ENCODE assay signal across 8 cellular contexts in genomic region chr6:108896111-108896661, GRCh38. TPM values are rescaled to one million over a fixed set of nuclear protein-coding genes. Genes with fewer than 3 reads are reported as not detected.
DNase-seq lines count a peak whose midpoint lies in the region; ATAC-seq and TF ChIP-seq lines count a peak whose summit lies in the region.

No MANE protein-coding gene starts in this region.

- peak overlapping the region; percentile 44; the same call in 1 of the 2 replicates for H3K4ac ChIP-seq in IMR-90 (ENCODE audit: low read depth, low read length)

- POLR2A ChIA-PET in IMR-90 (lab: Charles Lee; ENCODE audit: unreplicated experiment) = no interaction called here

- H3K9me3 ChIP-seq in IMR-90 (ENCODE audit: control insufficient read depth, insufficient read depth, low read length) (no peaks in the 10 kb centered on the region), ascending aorta (no peaks in the 10 kb centered on the region), liver (ENCODE audit: control insufficient read depth in 4 of 4, low read length in 3 of 4) (no peaks in the 10 kb centered on the region)

- BruUV-seq in IMR-90 (replicated peaks; lab: Mats Ljungman, UMichigan) = no TSS peak

- no peak overlapping the region for H2BK15ac ChIP-seq in IMR-90 (ENCODE audit: low read depth, low read length)

- no peaks in the 10 kb centered on the region; the same call in 1 of the 2 replicates for H3K9me1 ChIP-seq in IMR-90 (ENCODE audit: insufficient read depth, low read length)

- no peaks in the 10 kb centered on the region for H3K36me3 ChIP-seq in IMR-90 (ENCODE audit: control insufficient read depth, insufficient read depth, low read length)
- no peaks in the 10 kb centered on the region for H3K36me3 ChIP-seq in ascending aorta
- no peaks in the 10 kb centered on the region for H3K36me3 ChIP-seq in liver (ENCODE audit: control insufficient read depth in 4 of 4, insufficient read depth in 3 of 4, low read depth in 1 of 4, low read length in 3 of 4)

- H2AK9ac ChIP-seq in IMR-90 (replicated peaks; ENCODE audit: low read depth, low read length, poor library complexity) = no peak overlapping the region

- WGBS in IMR-90 (ENCODE audit: extremely low coverage in 2 of 2, insufficient read length in 1 of 2), 2 experiments = no CpG with 5 or more reads among the region's 3 CpGs
- 63% methylated on average over 3 of the region's 3 CpGs for WGBS in liver

- dilution Hi-C loops in IMR-90 (cut with HindIII; ENCODE audit: low sequenced_read_pairs, unreplicated experiment) = no loop called here

- H4K5ac ChIP-seq in IMR-90 (ENCODE audit: low read depth, low read length) = peak overlapping the region; percentile 84

- no peak overlapping the region for H3K14ac ChIP-seq in IMR-90 (replicated peaks; ENCODE audit: low read depth, low read length)

- ATAC-seq in IMR-90 (ENCODE audit: low read depth) = peak; percentile 83

- peak overlapping the region; percentile 87; the same call in 1 of the 2 replicates for H3K18ac ChIP-seq in IMR-90 (ENCODE audit: low read depth, low read length)

- H3K9ac ChIP-seq in IMR-90 (ENCODE audit: low read depth, low read length) (0 out of 2 replicates have a peak overlapping the region, but pooled peaks have one; percentile 29), liver (ENCODE audit: low read depth in 1 of 2, low read length in 2 of 2) (peak overlapping the region in 1 of 2 donors; percentile 31)

- H2AK5ac ChIP-seq in IMR-90 (ENCODE audit: low read depth, low read length) = peak overlapping the region; percentile 20; the same call in 1 of the 2 replicates

- DNase-seq in CD1c-positive myeloid dendritic cell (ENCODE audit: extremely low spot score) (peak; percentile 85), IMR-90 (peak; percentile 92), ascending aorta (ENCODE audit: low spot score in 2 of 2) (no peak), putamen (ENCODE audit: low spot score) (no peak), G401 (ENCODE audit: low spot score) (no peak), nucleus accumbens (lab: John Stamatoyannopoulos, UW) (no peak)
- DNase-seq in NK-92 treated with Interleukin-12 subunit alpha and Interleukin-12 subunit beta, amount 100 ng/mL, for 24 hours (lab: John Stamatoyannopoulos, UW) = no peak

- in situ Hi-C loops in IMR-90 (cut with MboI; ENCODE audit: low sequenced_read_pairs) = no loop called here
- in situ Hi-C loops in G401 (cut with HindIII; ENCODE audit: low sequenced_read_pairs) = no loop called here

- H3K27me3 ChIP-seq in IMR-90 (ENCODE audit: control insufficient read depth, insufficient read depth, low read length) (no peaks in the 10 kb centered on the region), ascending aorta (no peaks in the 10 kb centered on the region), liver (ENCODE audit: control insufficient read depth in 4 of 4, insufficient read depth in 4 of 4, low read length in 3 of 4) (no peaks in the 10 kb centered on the region)

- peak overlapping the region; percentile 27; the same call in 1 of the 2 replicates for H2BK20ac ChIP-seq in IMR-90 (ENCODE audit: low read depth, low read length)

- no peak overlapping the region for H3K56ac ChIP-seq in IMR-90 (ENCODE audit: extremely low read depth, insufficient read depth, low read length)

- H4K20me1 ChIP-seq in IMR-90 (ENCODE audit: insufficient read depth, low read length) = no peaks in the 10 kb centered on the region

- no peaks in the 10 kb centered on the region for H3K79me1 ChIP-seq in IMR-90 (ENCODE audit: low read depth in 1 of 2, low read length in 2 of 2)

- H3K4me3 ChIP-seq in IMR-90 (ENCODE audit: insufficient read depth, low read depth, low read length) (no peak overlapping the region), ascending aorta (no peak overlapping the region), liver (ENCODE audit: low read depth in 1 of 3, low read length in 3 of 3) (no peak overlapping the region)

- CTCF ChIA-PET in IMR-90 (lab: Yijun Ruan, JAX) = no interaction called here

- TF ChIP-seq RAD21 in IMR-90 (IDR thresholded peaks at IDR 0.05; ENCODE audit: low read length) (no peak), liver (IDR thresholded peaks at IDR 0.05) (peak in 1 of 2 donors; percentile 11)

- TF ChIP-seq CTCF in IMR-90 (conservative IDR thresholded peaks at IDR 0.05; ENCODE audit: low read depth, low read length) (no peak), ascending aorta (IDR thresholded peaks at IDR 0.05) (no peak), liver (IDR thresholded peaks at IDR 0.05; ENCODE audit: low read depth, low read length, missing input control) (no peak)

- no peak overlapping the region; the same call in 1 of the 2 replicates for H3K23ac ChIP-seq in IMR-90 (ENCODE audit: low read depth, low read length)

- peak overlapping the region in 1 of 2 experiments; percentile 62; a peak in 2 of 4 replicates for H4K8ac ChIP-seq in IMR-90 (ENCODE audit: low read depth in 2 of 2, low read length in 2 of 2)

- TF ChIP-seq POLR2A in IMR-90 (IDR thresholded peaks at IDR 0.05; ENCODE audit: low read depth, low read length) = no peak

- H3K4me2 ChIP-seq in IMR-90 (ENCODE audit: low read depth, low read length) = peak overlapping the region; percentile 52

- peak overlapping the region; percentile 59 for H2BK120ac ChIP-seq in IMR-90 (ENCODE audit: low read depth, low read length)

- H3K27ac ChIP-seq in IMR-90 (ENCODE audit: insufficient read depth, low read length) = peak overlapping the region; percentile 98
- H3K27ac ChIP-seq in ascending aorta = peak overlapping the region; percentile 78 to 82
- H3K27ac ChIP-seq in liver (ENCODE audit: low read depth in 1 of 2, low read length in 2 of 2) = no peak overlapping the region

- 0 out of 2 replicates have a peak overlapping the region, but pooled peaks have one; percentile 37 for H4K91ac ChIP-seq in IMR-90 (ENCODE audit: insufficient read depth, low read depth, low read length)

- peak overlapping the region; percentile 92 for H2BK5ac ChIP-seq in IMR-90 (ENCODE audit: low read depth, low read length, poor library complexity, severe bottlenecking)

- H2AFZ ChIP-seq in IMR-90 (replicated peaks; ENCODE audit: low read length, poor library complexity) = no peak overlapping the region

- H3K4me1 ChIP-seq in IMR-90 (ENCODE audit: control insufficient read depth, insufficient read depth, low read length) (peaks cover 13% of the 10 kb centered on the region), ascending aorta (peaks cover 9 to 30% of the 10 kb centered on the region in 2 donors), liver (ENCODE audit: control insufficient read depth in 4 of 4, insufficient read depth in 4 of 4, low read length in 3 of 4) (peaks cover 0 to 4% (median 0%) of the 10 kb centered on the region in 4 donors)

- intact Hi-C loops in IMR-90 (cut with micrococcal nuclease) (loop anchor here (5.0 to 10.0 kb wide), 2 partner anchors 111 to 489 kb away; partner anchors contain the start of gene CD164), ascending aorta (cut with DNase I) (loop anchor here (2.0 to 5.0 kb wide), 5 partner anchors 51 to 487 kb away; partner anchors contain the start of gene CD164)

TF ChIP-seq in IMR-90, 13 proteins besides CTCF, POLR2A, EP300 and RAD21:
- TF ChIP-seq NFE2L2 (IDR thresholded peaks at IDR 0.05; ENCODE audit: low read depth, low read length) (peak; percentile 59; the same call in 1 of the 2 replicates), FOS (IDR thresholded peaks at IDR 0.05; ENCODE audit: low read depth, low read length) (peak; percentile 48; the same call in 1 of the 2 replicates), MAZ (IDR thresholded peaks at IDR 0.05; ENCODE audit: borderline replicate concordance, low read depth, low read length) (no peak), CEBPB (IDR thresholded peaks at IDR 0.05; ENCODE audit: low read depth, low read length) (peak; percentile 94), MAFK (IDR thresholded peaks at IDR 0.05; ENCODE audit: low read depth, low read length) (peak; percentile 86), RFX5 (IDR thresholded peaks at IDR 0.05; ENCODE audit: low read depth, low read length) (no peak), ELK1 (IDR thresholded peaks at IDR 0.05; ENCODE audit: borderline replicate concordance, low read depth, low read length) (no peak)

TF ChIP-seq in liver, 16 proteins besides CTCF, POLR2A, EP300 and RAD21:
- TF ChIP-seq NR2F2 (IDR thresholded peaks at IDR 0.05) (no peak), ZBTB33 (IDR thresholded peaks at IDR 0.05) (no peak), GABPA (IDR thresholded peaks at IDR 0.05 in 1 of 2, conservative IDR thresholded peaks at IDR 0.05 in 1 of 2) (no peak), SP1 (IDR thresholded peaks at IDR 0.05) (peak; percentile 16), FOXA2 (IDR thresholded peaks at IDR 0.05) (no peak), FOXA1 (IDR thresholded peaks at IDR 0.05) (no peak), RXRA (IDR thresholded peaks at IDR 0.05) (peak in 1 of 2 donors; percentile 18), JUND (IDR thresholded peaks at IDR 0.05) (no peak)
TF ChIP-seq in liver: peak in this region for 2.

RNA-seq across cellular contexts. Expression of gene ARMC2, which starts 48.0 kb away (rescaled TPM):
- total RNA-seq in IMR-90 (2012; rRNA removed) (0.56 and 0.72 TPM in 2 replicates), ascending aorta (0.11 TPM), liver (1 to 10 TPM in 1 of 2 donors, under 1 TPM in 1; 0.51 to 1.5 TPM)
- polyA plus RNA-seq in IMR-90 (2012; rRNA removed) (3.5 and 3.9 TPM in 2 replicates), liver (under 1 TPM; 0.24 to 0.94 TPM)
- polyA plus RNA-seq in IMR-90 (2012; cell fraction: cytosol; rRNA removed) = 0.78 and 1.5 TPM in 2 replicates
- 0.81 and 5.1 TPM in 2 replicates for polyA plus RNA-seq in IMR-90 (2012; cell fraction: nucleus; rRNA removed; ENCODE audit: low replicate concordance)
- total RNA-seq in G401 (2014; rRNA removed; shearing (Covaris generic)) = 0.54 and 2.5 TPM in 2 replicates

Comparison
In these comparisons a context has a peak if more than half of its experiments do, and no peak if none do; other contexts are left out.
1. DNase-seq: peak in CD1c-positive myeloid dendritic cell (single experiment) and IMR-90 (single experiment); none in ascending aorta (0 of 2), NK-92 treated with Interleukin-12 subunit alpha and Interleukin-12 subunit beta, amount 100 ng/mL, for 24 hours (single experiment), putamen (single experiment), G401 (single experiment) and nucleus accumbens (0 of 56).
2. H3K27ac ChIP-seq: peak in IMR-90 (single experiment) and ascending aorta (2 of 2); none in liver (0 of 2).